1 cellular context compared by ENCODE assay signal in genomic region chr3:32780071-32780734, GRCh38.
TF ChIP-seq lines count a peak whose summit lies in the region.

No MANE protein-coding gene starts in this region.

TF ChIP-seq in GM23338, 12 proteins besides CTCF, POLR2A, EP300 and RAD21 (continued from another document):
- no peak for TF ChIP-seq ZNF462 (CRISPR knock-in tag; IDR thresholded peaks at IDR 0.05)
- no peak for TF ChIP-seq EZH2phosphoT487 (IDR thresholded peaks at IDR 0.05; ENCODE audit: unreplicated experiment)
- TF ChIP-seq STAT1 (IDR thresholded peaks at IDR 0.05; ENCODE audit: unreplicated experiment) = no peak
- TF ChIP-seq CREB1 (CRISPR knock-in tag; IDR thresholded peaks at IDR 0.05; ENCODE audit: low read depth) = no peak
